Comparison of ENCODE assay signal across 8 cellular contexts in genomic region chr11:118956094-118956846, GRCh38. TPM values are rescaled to one million over a fixed set of nuclear protein-coding genes. Genes with fewer than 3 reads are reported as not detected.
DNase-seq lines count a peak whose midpoint lies in the region; ATAC-seq and TF ChIP-seq lines count a peak whose summit lies in the region.

TSS of gene UPK2 (plus strand) at chr11:118956298. CDS start at chr11:118956351, 53 bp downstream.

- no peak within 1 kb of the TSS for H3K27ac ChIP-seq in left lung

- intact Hi-C loops in left lung (cut with DNase I) = loop anchor here in 1 of 2 donors (10.0 kb wide), 1 partner anchor 261 kb away; no protein-coding TSS in a partner anchor

- no peak within 1 kb of the TSS for H3K4me3 Mint-ChIP-seq in chondrocyte (ENCODE audit: unreplicated experiment)

- no peaks in the 10 kb centered on the region for H3K4me1 Mint-ChIP-seq in chondrocyte (ENCODE audit: low read depth)

- TF ChIP-seq CTCF in GM10248 (IDR thresholded peaks at IDR 0.05; ENCODE audit: control extremely low read depth, extremely low read depth, low read depth, missing control alignments) (peak; percentile 99), chondrocyte (IDR thresholded peaks at IDR 0.05) (peak; percentile 96), left lung (IDR thresholded peaks at IDR 0.05) (peak; percentile 97 to 98)

- H3K4me1 ChIP-seq in left lung = no peaks in the 10 kb centered on the region

- no peaks in the 10 kb centered on the region for H3K36me3 Mint-ChIP-seq in chondrocyte (ENCODE audit: low read depth)

- peaks cover 26% of the 10 kb centered on the region for H3K27me3 Mint-ChIP-seq in chondrocyte (ENCODE audit: low read depth)

- peak; percentile 94 for DNase-seq in GM10248 (ENCODE audit: extremely low spot score)
- DNase-seq in NCI-H69 (lab: John Stamatoyannopoulos, UW) = peak; percentile 83
- peak; percentile 94 for DNase-seq in activated CD4-positive, alpha-beta T cell treated with anti-CD3 and anti-CD28 coated beads for 48 hours
- no peak for DNase-seq in chondrocyte (ENCODE audit: low spot score)
- peak; percentile 88 to 95 for DNase-seq in left lung
- peak; percentile 86 to 92 for DNase-seq in stimulated activated CD4-positive, alpha-beta T cell treated with anti-CD3 and anti-CD28 coated beads, Interleukin-4, amount 100 ng/mL, for 48 hours (ENCODE audit: low read depth in 2 of 2)

- H3K27me3 ChIP-seq in left lung = peaks cover 0 to 7% of the 10 kb centered on the region in 2 donors

- CTCF ChIA-PET in GM10248 (lab: Yijun Ruan, JAX) = interaction anchor here (0.9 to 4.7 kb wide), 27 partner anchors 9 to 361 kb away, joined by 3 to 37 read pairs (median 4); partner anchors contain the start of genes CENATAC and PHLDB1

- ATAC-seq in HG03095 (IDR thresholded peaks at IDR 0.05; ENCODE audit: unreplicated experiment) = peak; percentile 63
- ATAC-seq in left lung = peak; percentile 99
- no peak for ATAC-seq in GM18520 (IDR thresholded peaks at IDR 0.05; ENCODE audit: unreplicated experiment)

- no peaks in the 10 kb centered on the region for H3K36me3 ChIP-seq in left lung

- H3K9me3 ChIP-seq in left lung = no peaks in the 10 kb centered on the region

- no peak within 1 kb of the TSS for H3K4me3 ChIP-seq in left lung

- no peaks in the 10 kb centered on the region for H3K9me3 Mint-ChIP-seq in chondrocyte (ENCODE audit: low read depth)

- no peak within 1 kb of the TSS for H3K27ac Mint-ChIP-seq in chondrocyte (ENCODE audit: unreplicated experiment)

- POLR2A ChIA-PET in GM10248 (lab: Yijun Ruan, JAX) = no interaction called here

RNA-seq across cellular contexts. Expression of gene UPK2, which starts in this region (rescaled TPM):
- 0.22 to 0.63 TPM (median 0.38 TPM) in 3 replicates for total RNA-seq in chondrocyte
- total RNA-seq in left lung = not detected

Comparison
In these comparisons a context has a peak if more than half of its experiments do, and no peak if none do; other contexts are left out.
1. Peak in DNase-seq and ATAC-seq in left lung; RNA of the gene not detected or under 1 TPM.